ENCODE assay signal across 1 cellular context in genomic region chr17:79812969-79813825, GRCh38.
TF ChIP-seq lines count a peak whose summit lies in the region.

No MANE protein-coding gene starts in this region.

TF ChIP-seq in IMR-90, 13 proteins besides CTCF, POLR2A, EP300 and RAD21:
- TF ChIP-seq MAFK (IDR thresholded peaks at IDR 0.05; ENCODE audit: low read depth, low read length) (no peak), MAZ (IDR thresholded peaks at IDR 0.05; ENCODE audit: borderline replicate concordance, low read depth, low read length) (no peak)
